In genomic region chr2:24717263-24717951, GRCh38 we compare ENCODE assay signal across 1 cellular context.
TF ChIP-seq lines count a peak whose summit lies in the region.

No MANE protein-coding gene starts in this region.

TF ChIP-seq in HepG2, 621 proteins besides CTCF, POLR2A, EP300 and RAD21 (continued from another document):
- TF ChIP-seq RNF219 (CRISPR knock-in tag; IDR thresholded peaks at IDR 0.05) (no peak), MLX (CRISPR knock-in tag; IDR thresholded peaks at IDR 0.05) (no peak), CEBPG (CRISPR knock-in tag; IDR thresholded peaks at IDR 0.05) (0 out of 2 replicates have a peak, but pooled peaks have one; percentile 10), ZNF572 (CRISPR knock-in tag; IDR thresholded peaks at IDR 0.05) (no peak), ZNF34 (CRISPR knock-in tag; IDR thresholded peaks at IDR 0.05; ENCODE audit: borderline replicate concordance) (no peak)
TF ChIP-seq in HepG2: peak in this region for 5.
